Comparison of ENCODE assay signal across 9 cellular contexts in the genomic region with DNA sequence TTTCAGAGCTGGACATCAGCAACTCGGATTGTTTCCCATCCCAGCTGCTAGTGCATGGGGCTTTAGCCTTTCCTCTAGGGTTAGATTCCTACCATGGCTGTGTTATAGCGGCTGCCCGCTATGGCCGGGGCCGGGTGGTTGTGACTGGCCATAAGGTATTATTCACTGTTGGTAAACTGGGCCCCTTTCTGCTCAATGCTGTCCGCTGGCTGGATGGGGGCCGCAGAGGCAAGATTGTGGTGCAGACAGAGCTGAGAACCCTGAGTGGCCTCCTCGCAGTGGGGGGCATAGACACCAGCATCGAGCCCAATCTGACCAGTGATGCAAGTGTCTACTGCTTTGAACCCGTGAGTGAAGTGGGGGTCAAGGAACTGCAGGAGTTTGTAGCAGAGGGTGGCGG. TPM values are rescaled to one million over a fixed set of nuclear protein-coding genes. Genes with fewer than 3 reads are reported as not detected.
DNase-seq lines count a peak whose midpoint lies in the region; ATAC-seq and TF ChIP-seq lines count a peak whose summit lies in the region.
"Not testable (repeated sequence)": the region's sequence is repeated elsewhere in the genome, so short reads cannot be mapped to it uniquely, and the experiment has no call there.
"Had no signal": no experiment of that assay in that cellular context is flagged by ENCODE, and none has a peak within 500 bp of the region (broad histone marks: within the 10 kb centered on the region; RNA-seq: fewer than 3 reads in every experiment).

No MANE protein-coding gene starts in this region.

- not testable (repeated sequence) for H3K27me3 Mint-ChIP-seq in osteocyte (ENCODE audit: unreplicated experiment)

- peak; percentile 5 for DNase-seq in RWPE2 (ENCODE audit: low spot score)
- DNase-seq in mammary epithelial cell: not testable (repeated sequence)
- DNase-seq in heart right ventricle: peak in 1 of 2 donors; percentile 0
- peak; percentile 10 to 60 for DNase-seq in left lung
- DNase-seq in osteocyte (ENCODE audit: extremely low spot score, unreplicated experiment): peak; percentile 79
- peak; percentile 0 for DNase-seq in stimulated activated CD8-positive, alpha-beta memory T cell treated with anti-CD3 and anti-CD28 coated beads, Interleukin-12 subunit alpha, Interleukin-12 subunit beta, amount 100 ng/mL, for 4 hours (ENCODE audit: low read depth)
- peak; percentile 37 for DNase-seq in upper lobe of right lung

- not testable (repeated sequence) for H3K27me3 ChIP-seq in RWPE2 (ENCODE audit: insufficient read depth, poor library complexity, severe bottlenecking); mammary epithelial cell (ENCODE audit: insufficient read depth, low read length); heart right ventricle; left lung; upper lobe of right lung

- not testable (repeated sequence) for H3K36me3 Mint-ChIP-seq in osteocyte (ENCODE audit: unreplicated experiment)

- H3K4me1 Mint-ChIP-seq in osteocyte (ENCODE audit: unreplicated experiment): not testable (repeated sequence)

- H3K4me3 Mint-ChIP-seq in osteocyte (ENCODE audit: unreplicated experiment): not testable (repeated sequence)

- TF ChIP-seq CTCF in RWPE2 (IDR thresholded peaks at IDR 0.05; ENCODE audit: poor library complexity, severe bottlenecking); mammary epithelial cell (conservative IDR thresholded peaks at IDR 0.05 in 1 of 2, IDR thresholded peaks at IDR 0.05 in 1 of 2; ENCODE audit: extremely low read depth in 1 of 2, insufficient read depth in 1 of 2, low read depth in 1 of 2, low read length in 2 of 2); heart right ventricle (IDR thresholded peaks at IDR 0.05); left lung (IDR thresholded peaks at IDR 0.05); osteocyte (IDR thresholded peaks at IDR 0.05); upper lobe of right lung (IDR thresholded peaks at IDR 0.05): not testable (repeated sequence)

- H2AFZ ChIP-seq in mammary epithelial cell (ENCODE audit: low read depth, low read length): not testable (repeated sequence)

- not testable (repeated sequence) for H4K20me1 ChIP-seq in mammary epithelial cell (ENCODE audit: insufficient read depth, low read length)

- 87% methylated on average over 5 of the region's 11 CpGs for whole genome bisulfite sequencing in mammary epithelial cell (ENCODE audit: low coverage, missing lambda C conversion rate)
- WGBS in heart right ventricle, 2 donors: 93 to 97% methylated on average over 4 of the region's 11 CpGs

- ATAC-seq in RWPE2 (ENCODE audit: low read depth); left lung: not testable (repeated sequence)
- ATAC-seq in heart right ventricle: peak in 5 of 8 donors; percentile 13 to 35 (median 30)
- ATAC-seq in upper lobe of right lung: peak; percentile 34

- CTCF ChIA-PET in mammary epithelial cell (lab: Charles Lee; ENCODE audit: low non-redundant PET): not testable (repeated sequence)

- not testable (repeated sequence) for H3K4me3 ChIP-seq in RWPE2 (ENCODE audit: severe bottlenecking); mammary epithelial cell (replicated peaks in 1 of 3; ENCODE audit: insufficient read depth in 1 of 3, low read depth in 2 of 3, low read length in 3 of 3); heart right ventricle; left lung; upper lobe of right lung

- H3K36me3 ChIP-seq in RWPE2 (ENCODE audit: low read depth); mammary epithelial cell (ENCODE audit: insufficient read depth, low read length); heart right ventricle; left lung; upper lobe of right lung: not testable (repeated sequence)

- H3K27ac Mint-ChIP-seq in osteocyte (ENCODE audit: unreplicated experiment): not testable (repeated sequence)

- not testable (repeated sequence) for H3K9ac ChIP-seq in mammary epithelial cell (ENCODE audit: insufficient read depth, low read length)

- H3K79me2 ChIP-seq in mammary epithelial cell (ENCODE audit: insufficient read depth, low read length): not testable (repeated sequence)

- intact Hi-C loops in mammary epithelial cell (cut with micrococcal nuclease); heart right ventricle (cut with DNase I); left lung (cut with DNase I); upper lobe of right lung (cut with DNase I): not testable (repeated sequence)

- not testable (repeated sequence) for H3K4me1 ChIP-seq in RWPE2 (ENCODE audit: insufficient read depth, poor library complexity, severe bottlenecking); mammary epithelial cell (ENCODE audit: insufficient read depth, low read length); heart right ventricle; left lung; upper lobe of right lung

- BruUV-seq in mammary epithelial cell (replicated peaks; lab: Mats Ljungman, UMichigan): TSS peak; percentile 89

- not testable (repeated sequence) for H3K9me3 ChIP-seq in RWPE2 (ENCODE audit: severe bottlenecking); mammary epithelial cell (replicated peaks; ENCODE audit: insufficient read depth, low read length); heart right ventricle; left lung; upper lobe of right lung

- in situ Hi-C loops in mammary epithelial cell (cut with MboI; ENCODE audit: low sequenced_read_pairs in 2 of 2): not testable (repeated sequence)

- not testable (repeated sequence) for H3K4me2 ChIP-seq in mammary epithelial cell (ENCODE audit: insufficient read depth, low read depth, low read length)

- dilution Hi-C loops in mammary epithelial cell (cut with HindIII; ENCODE audit: low sequenced_read_pairs): not testable (repeated sequence)

- H3K27ac ChIP-seq in RWPE2 (ENCODE audit: poor library complexity, severe bottlenecking); mammary epithelial cell (ENCODE audit: insufficient read depth, low read depth, low read length); heart right ventricle; left lung; upper lobe of right lung: not testable (repeated sequence)

- not testable (repeated sequence) for H3K9me3 Mint-ChIP-seq in osteocyte (ENCODE audit: unreplicated experiment)

RNA-seq across cellular contexts. Expression of a gene that starts 22.7 kb away (rescaled TPM):
- total RNA-seq in mammary epithelial cell (1 to 10 TPM in 1 of 2 donors, under 1 TPM in 1; 0.33 to 1.4 TPM), heart right ventricle (1 to 10 TPM in 1 of 10 donors, under 1 TPM in 9; 0.08 to 2.7 (median 0.35) TPM), left lung (1 to 10 TPM; 1.8 to 3.0 TPM), osteocyte (2.2 and 2.5 TPM in 2 replicates), upper lobe of right lung (4.4 TPM)
- polyA plus RNA-seq in mammary epithelial cell (2.6 TPM), heart right ventricle (under 1 TPM; 0.25 to 0.44 TPM)
- 9.4 TPM for polyA minus RNA-seq in mammary epithelial cell

RNA-seq across cellular contexts. Expression of a gene that starts 26.5 kb away (rescaled TPM):
- 1 to 10 TPM in 1 of 2 donors, not detected in 1; 2.7 TPM for total RNA-seq in mammary epithelial cell
- polyA plus RNA-seq in mammary epithelial cell: 0.20 TPM
- not detected for polyA minus RNA-seq in mammary epithelial cell
- under 1 TPM in 2 of 10 donors, not detected in 8; 0.13 TPM for total RNA-seq in heart right ventricle
- polyA plus RNA-seq in heart right ventricle: under 1 TPM in 1 of 2 donors, not detected in 1; 0.01 TPM
- under 1 TPM; 0.29 to 0.79 TPM for total RNA-seq in left lung
- not detected in 2 replicates for total RNA-seq in osteocyte
- total RNA-seq in upper lobe of right lung: 0.93 TPM
- total RNA-seq: CD4-positive, alpha-beta memory T cell had no signal
- polyA plus RNA-seq: A549 had no signal
